Comparison of ENCODE assay signal across 21 cellular contexts in genomic region chr4:152920768-152921167, GRCh38. TPM values are rescaled to one million over a fixed set of nuclear protein-coding genes. Genes with fewer than 3 reads are reported as not detected.
A peak's percentile ranks its signal among the peaks of the same experiment; 100 is the strongest.
DNase-seq lines count a peak whose midpoint lies in the region; ATAC-seq, FAIRE-seq and TF ChIP-seq lines count a peak whose summit lies in the region.
"Had no signal": no experiment of that assay in that cellular context is flagged by ENCODE, and none has a peak within 500 bp of the region (broad histone marks: within the 10 kb centered on the region; RNA-seq: fewer than 3 reads in every experiment).

No MANE protein-coding gene starts in this region.

- H3K9me3 ChIP-seq in K562 (replicated peaks; ENCODE audit: control insufficient read depth, insufficient read depth, low read depth, low read length) (no peaks in the 10 kb centered on the region), adrenal gland (replicated peaks in 1 of 3) (no peaks in the 10 kb centered on the region)
- H3K9me3 ChIP-seq: MG63, ovary had no signal

- no peak for TF ChIP-seq CTCF in NB4 (IDR thresholded peaks at IDR 0.05; ENCODE audit: low read depth, low read length)
- no peak for TF ChIP-seq CTCF in K562 (IDR thresholded peaks at IDR 0.05 in 2 of 3, conservative IDR thresholded peaks at IDR 0.05 in 1 of 3; ENCODE audit: insufficient read depth in 2 of 3, low read depth in 1 of 3, low read length in 3 of 3)
- no peak for TF ChIP-seq CTCF in neural crest cell (conservative IDR thresholded peaks at IDR 0.05)
- no peak for TF ChIP-seq CTCF in adrenal gland (IDR thresholded peaks at IDR 0.05)

- WGBS in K562 (ENCODE audit: insufficient coverage, low coverage, missing lambda C conversion rate): 5% methylated on average over 1 of the region's 1 CpG
- 38 to 69% (median 58%) methylated on average over 1 of the region's 1 CpG for WGBS in adrenal gland, 4 donors

- H4K20me1 ChIP-seq in K562 (replicated peaks; ENCODE audit: control insufficient read depth, insufficient read depth, low read length): no peaks in the 10 kb centered on the region

- H3K27me3 ChIP-seq in K562 (ENCODE audit: control insufficient read depth in 2 of 2, insufficient read depth in 2 of 2, low read length in 2 of 2): no peaks in the 10 kb centered on the region
- no peaks in the 10 kb centered on the region for H3K27me3 ChIP-seq in adrenal gland
- H3K27me3 ChIP-seq: MG63, ovary had no signal

- BruUV-seq in K562 (replicated peaks; lab: Mats Ljungman, UMichigan): no TSS peak

- H3K4me2 ChIP-seq in K562 (ENCODE audit: insufficient read depth, low read length): no peak overlapping the region

- H3K9me3 Mint-ChIP-seq in neural crest cell: peaks cover 17% of the 10 kb centered on the region

- in situ Hi-C loops in K562 (cut with MboI): no loop called here

- no peak overlapping the region for H3K4me3 Mint-ChIP-seq in neural crest cell

- TF ChIP-seq POLR2A in NB4 (IDR thresholded peaks at IDR 0.05; ENCODE audit: extremely low read depth, insufficient read length) (no peak), K562 (conservative IDR thresholded peaks at IDR 0.05) (no peak), adrenal gland (IDR thresholded peaks at IDR 0.05) (no peak)

- H3K4me3 ChIP-seq in NB4 (ENCODE audit: low read depth, low read length) (no peak overlapping the region), K562 (no peak overlapping the region), adrenal gland (no peak overlapping the region)
- H3K4me3 ChIP-seq: GM23248, left ventricle myocardium inferior, MG63, ovary had no signal

- POLR2A ChIA-PET in K562 (lab: Yijun Ruan, JAX): no interaction called here

- CTCF ChIA-PET in K562 (lab: Yijun Ruan, JAX; ENCODE audit: low intra/inter-chr PET ratio): no interaction called here

- H3K27me3 Mint-ChIP-seq in neural crest cell (ENCODE audit: low read depth): no peaks in the 10 kb centered on the region

- peaks cover 28% of the 10 kb centered on the region for H3K4me1 Mint-ChIP-seq in neural crest cell

- TF ChIP-seq RAD21 in K562 (CRISPR knock-in tag; conservative IDR thresholded peaks at IDR 0.05 in 1 of 2, IDR thresholded peaks at IDR 0.05 in 1 of 2): no peak

- no peak overlapping the region for H3K27ac ChIP-seq in K562 (ENCODE audit: extremely low read depth, low read depth, low read length)
- H3K27ac ChIP-seq in adrenal gland: no peak overlapping the region
- H3K27ac ChIP-seq: GM23248, left ventricle myocardium inferior, ovary had no signal

- no peaks in the 10 kb centered on the region for H3K9me1 ChIP-seq in K562 (ENCODE audit: control insufficient read depth, insufficient read depth, low read length)

- H3K27ac Mint-ChIP-seq in neural crest cell (ENCODE audit: unreplicated experiment): no peak overlapping the region

- ATAC-seq in K562 (no peak), HG03045 (IDR thresholded peaks at IDR 0.05; ENCODE audit: unreplicated experiment) (no peak)

- peaks cover 41% of the 10 kb centered on the region for H3K36me3 Mint-ChIP-seq in neural crest cell (ENCODE audit: low read depth)

- no peaks in the 10 kb centered on the region for H3K79me2 ChIP-seq in K562 (ENCODE audit: control insufficient read depth, insufficient read depth, low read length)

- no peak overlapping the region for H3K9ac ChIP-seq in K562 (ENCODE audit: insufficient read depth in 1 of 2, low read depth in 2 of 2, low read length in 2 of 2)
- H3K9ac ChIP-seq: GM23248 had no signal

- peak; percentile 7 to 17 for DNase-seq in NCI-H526 (lab: John Stamatoyannopoulos, UW)
- DNase-seq in NCI-H526 treated with DMSO at 0.1 percent for 48 hours (lab: John Stamatoyannopoulos, UW): no peak
- peak; percentile 33 for DNase-seq in NB4 (ENCODE audit: low read depth)
- DNase-seq in K562 (ENCODE audit: extremely low read depth in 1 of 4, low spot score in 3 of 4): no peak
- peak; percentile 36 for DNase-seq in neural crest cell (ENCODE audit: low read depth, low spot score)
- DNase-seq in SIG-M5 (lab: John Stamatoyannopoulos, UW): no peak
- no peak for DNase-seq in adrenal gland
- DNase-seq: activated naive CD4-positive, alpha-beta T cell treated with Interleukin-2 at 50 U/mL for 16 hours; COR-L47; effector CD4-positive, alpha-beta T cell; GF-D8; GM23248; left ventricle myocardium inferior; MG63; ovary; SHP77 treated with DMSO at 0.1 percent for 48 hours; stimulated activated CD4-positive, alpha-beta T cell treated with anti-CD3 and anti-CD28 coated beads, Interleukin-2, amount 100 ng/mL, for 48 hours; substantia nigra; T1000 had no signal

- FAIRE-seq in K562 (lab: Jason Lieb, UNC): no peak
- FAIRE-seq: bronchial epithelial cell had no signal

- H3K36me3 ChIP-seq in K562 (ENCODE audit: control insufficient read depth, insufficient read depth, low read length) (no peaks in the 10 kb centered on the region), adrenal gland (replicated peaks in 1 of 2) (no peaks in the 10 kb centered on the region)
- H3K36me3 ChIP-seq: MG63, ovary had no signal

- TF ChIP-seq EP300 in K562 (IDR thresholded peaks at IDR 0.05; ENCODE audit: low read length): no peak

- H3K4me1 ChIP-seq in K562 (replicated peaks in 1 of 2; ENCODE audit: control insufficient read depth in 2 of 2, insufficient read depth in 2 of 2, low read length in 2 of 2) (no peaks in the 10 kb centered on the region), adrenal gland (replicated peaks in 1 of 2) (no peaks in the 10 kb centered on the region)
- H3K4me1 ChIP-seq: left ventricle myocardium inferior had no signal

- no peak overlapping the region for H2AFZ ChIP-seq in K562 (ENCODE audit: low read depth, low read length)
- H2AFZ ChIP-seq: GM23248 had no signal

- intact Hi-C loops in K562 (cut with micrococcal nuclease) (no loop called here), adrenal gland (cut with DNase I) (no loop called here)

TF ChIP-seq in K562, 482 proteins besides CTCF, POLR2A, EP300 and RAD21:
- TF ChIP-seq HEY1 (CRISPR knock-in tag; IDR thresholded peaks at IDR 0.05; ENCODE audit: borderline replicate concordance): no peak
- no peak for TF ChIP-seq SMAD4 (CRISPR knock-in tag; conservative IDR thresholded peaks at IDR 0.05)
- peak; percentile 73 for TF ChIP-seq ZFP36 (IDR thresholded peaks at IDR 0.05; ENCODE audit: low read depth, low read length, partially characterized antibody)

RNA-seq across cellular contexts. Expression of gene FHDC1, which starts 15.4 kb away (rescaled TPM):
- total RNA-seq in K562 (2011; cell fraction: chromatin; rRNA removed; ENCODE audit: low replicate concordance): 0.83 and 1.1 TPM in 2 replicates
- 0.53 and 0.83 TPM in 2 replicates for total RNA-seq in K562 (2011; cell fraction: nucleolus; rRNA removed)
- total RNA-seq in K562 (2011; cell fraction: nucleoplasm; rRNA removed): 0.51 and 0.69 TPM in 2 replicates
- total RNA-seq in K562 (2014; rRNA removed): 0.04 and 0.05 TPM in 2 replicates
- total RNA-seq in K562 (2014; rRNA removed; fragmentation: Illumina TruSeq; extraction: Trizol): 0.07 and 0.10 TPM in 2 replicates
- total RNA-seq in K562 (2015; rRNA removed; fragmentation: Illumina TruSeq; extraction: Trizol): 0.04 TPM in 2 replicates
- 0.16 and 0.18 TPM in 2 replicates for total RNA-seq in K562 (2021)
- 0.43 and 0.66 TPM in 2 replicates for polyA plus RNA-seq in K562 (2011; rRNA removed)
- polyA plus RNA-seq in K562 (2011; cell fraction: cytosol; rRNA removed): 0.33 and 0.59 TPM in 2 replicates
- polyA plus RNA-seq in K562 (2011; cell fraction: nucleus; rRNA removed): 1.6 and 1.9 TPM in 2 replicates
- 0.12 and 0.24 TPM in 2 replicates for polyA plus RNA-seq in K562 (2012)
- polyA plus RNA-seq in K562 (2014; fragmentation: Illumina TruSeq; extraction: Trizol): 0.07 and 0.10 TPM in 2 replicates
- polyA plus RNA-seq in K562 (2014; fragmentation: Nextera tagmentation; extraction: Ambion mirVana): under 1 TPM; 0.01 to 0.08 TPM
- 0.03 and 0.16 TPM in 2 replicates for polyA plus RNA-seq in K562 (2014; rRNA removed)
- polyA minus RNA-seq in K562 (2011; rRNA and poly(A)+ RNA removed): 0.49 and 0.90 TPM in 2 replicates
- 0.76 and 1.6 TPM in 2 replicates for polyA minus RNA-seq in K562 (2011; cell fraction: cytosol; rRNA and poly(A)+ RNA removed)
- 0.67 and 1.1 TPM in 2 replicates for polyA minus RNA-seq in K562 (2011; cell fraction: nucleus; rRNA and poly(A)+ RNA removed)
- 52.0 and 54.5 TPM in 2 replicates for total RNA-seq in neural crest cell
- under 1 TPM; 0.09 to 0.92 (median 0.25) TPM for total RNA-seq in adrenal gland
- 1 to 10 TPM in 1 of 3 donors, under 1 TPM in 2; 0.27 to 1.2 (median 0.47) TPM for polyA plus RNA-seq in adrenal gland

Comparison
In these comparisons a context has a peak if more than half of its experiments do, and no peak if none do; other contexts are left out.
1. DNase-seq: peak in NCI-H526 (2 of 2), NB4 (single experiment) and neural crest cell (single experiment); none in NCI-H526 treated with DMSO at 0.1 percent for 48 hours (single experiment), K562 (0 of 4), SIG-M5 (single experiment) and adrenal gland (0 of 7).
2. RNA of gene FHDC1, which starts 15.4 kb away (total RNA-seq): 52.0 to 54.5 TPM in neural crest cell; 0.09 to 0.92 TPM in adrenal gland and 0.04 to 1.1 TPM in K562; every median in the first group is over 10 times any median in the second.